Comparison of ENCODE assay signal across 1 cellular context in genomic region chr7:107579881-107580715, GRCh38.
TF ChIP-seq lines count a peak whose summit lies in the region.

Gene BCAP29, plus strand, starts transcription at chr7:107580246. Its CDS starts 527 bp downstream, at chr7:107580773.

TF ChIP-seq in WTC11, 78 proteins besides CTCF, POLR2A, EP300 and RAD21 (continued from another document and continues in another):
- TF ChIP-seq AFF4 (CRISPR knock-in tag; IDR thresholded peaks at IDR 0.05; ENCODE audit: borderline replicate concordance) (no peak), ZNF138 (CRISPR knock-in tag; conservative IDR thresholded peaks at IDR 0.05) (no peak), ZNF219 (CRISPR knock-in tag; IDR thresholded peaks at IDR 0.05; ENCODE audit: borderline replicate concordance) (0 out of 2 replicates have a peak, but pooled peaks have one; percentile 63), FOXK1 (CRISPR knock-in tag; IDR thresholded peaks at IDR 0.05) (peak; percentile 51; the same call in 1 of the 2 replicates), RELA (CRISPR knock-in tag; IDR thresholded peaks at IDR 0.05; ENCODE audit: borderline replicate concordance) (peak; percentile 89; the same call in 1 of the 2 replicates), ZNF423 (CRISPR knock-in tag; IDR thresholded peaks at IDR 0.05) (0 out of 2 replicates have a peak, but pooled peaks have one; percentile 5), SOX15 (CRISPR knock-in tag; IDR thresholded peaks at IDR 0.05) (no peak), USF1 (CRISPR knock-in tag; IDR thresholded peaks at IDR 0.05) (no peak), IRF1 (CRISPR knock-in tag; IDR thresholded peaks at IDR 0.05) (no peak), ZMAT4 (CRISPR knock-in tag; IDR thresholded peaks at IDR 0.05) (no peak), ZNF281 (CRISPR knock-in tag; IDR thresholded peaks at IDR 0.05) (peak; percentile 76; the same call in 1 of the 2 replicates), ZNF121 (CRISPR knock-in tag; IDR thresholded peaks at IDR 0.05) (no peak), EMX1 (CRISPR knock-in tag; IDR thresholded peaks at IDR 0.05) (peak; percentile 35; the same call in 1 of the 2 replicates), ZNF671 (CRISPR knock-in tag; IDR thresholded peaks at IDR 0.05) (peak; percentile 14; the same call in 1 of the 2 replicates), NR1H2 (CRISPR knock-in tag; IDR thresholded peaks at IDR 0.05) (no peak), CBFB (CRISPR knock-in tag; IDR thresholded peaks at IDR 0.05; ENCODE audit: low read depth) (no peak), NFE2L1 (CRISPR knock-in tag; IDR thresholded peaks at IDR 0.05) (no peak), ELF4 (CRISPR knock-in tag; IDR thresholded peaks at IDR 0.05; ENCODE audit: low read depth) (0 out of 2 replicates have a peak, but pooled peaks have one; percentile 60), HMGXB4 (CRISPR knock-in tag; IDR thresholded peaks at IDR 0.05) (peak; percentile 74), GRHL2 (CRISPR knock-in tag; IDR thresholded peaks at IDR 0.05; ENCODE audit: insufficient replicate concordance, severe bottlenecking) (no peak), ZNF416 (CRISPR knock-in tag; IDR thresholded peaks at IDR 0.05) (no peak; the same call in 1 of the 2 replicates), ZNF232 (CRISPR knock-in tag; IDR thresholded peaks at IDR 0.05) (no peak), ATF1 (CRISPR knock-in tag; IDR thresholded peaks at IDR 0.05) (0 out of 2 replicates have a peak, but pooled peaks have one; percentile 71), FOXJ3 (CRISPR knock-in tag; IDR thresholded peaks at IDR 0.05; ENCODE audit: borderline replicate concordance) (no peak), TEAD1 (CRISPR knock-in tag; IDR thresholded peaks at IDR 0.05) (peak; percentile 48; the same call in 1 of the 2 replicates), ZNF396 (CRISPR knock-in tag; IDR thresholded peaks at IDR 0.05; ENCODE audit: borderline replicate concordance) (no peak)
- TF ChIP-seq, protein P1, sequence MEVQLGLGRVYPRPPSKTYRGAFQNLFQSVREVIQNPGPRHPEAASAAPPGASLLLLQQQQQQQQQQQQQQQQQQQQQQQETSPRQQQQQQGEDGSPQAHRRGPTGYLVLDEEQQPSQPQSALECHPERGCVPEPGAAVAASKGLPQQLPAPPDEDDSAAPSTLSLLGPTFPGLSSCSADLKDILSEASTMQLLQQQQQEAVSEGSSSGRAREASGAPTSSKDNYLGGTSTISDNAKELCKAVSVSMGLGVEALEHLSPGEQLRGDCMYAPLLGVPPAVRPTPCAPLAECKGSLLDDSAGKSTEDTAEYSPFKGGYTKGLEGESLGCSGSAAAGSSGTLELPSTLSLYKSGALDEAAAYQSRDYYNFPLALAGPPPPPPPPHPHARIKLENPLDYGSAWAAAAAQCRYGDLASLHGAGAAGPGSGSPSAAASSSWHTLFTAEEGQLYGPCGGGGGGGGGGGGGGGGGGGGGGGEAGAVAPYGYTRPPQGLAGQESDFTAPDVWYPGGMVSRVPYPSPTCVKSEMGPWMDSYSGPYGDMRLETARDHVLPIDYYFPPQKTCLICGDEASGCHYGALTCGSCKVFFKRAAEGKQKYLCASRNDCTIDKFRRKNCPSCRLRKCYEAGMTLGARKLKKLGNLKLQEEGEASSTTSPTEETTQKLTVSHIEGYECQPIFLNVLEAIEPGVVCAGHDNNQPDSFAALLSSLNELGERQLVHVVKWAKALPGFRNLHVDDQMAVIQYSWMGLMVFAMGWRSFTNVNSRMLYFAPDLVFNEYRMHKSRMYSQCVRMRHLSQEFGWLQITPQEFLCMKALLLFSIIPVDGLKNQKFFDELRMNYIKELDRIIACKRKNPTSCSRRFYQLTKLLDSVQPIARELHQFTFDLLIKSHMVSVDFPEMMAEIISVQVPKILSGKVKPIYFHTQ (CRISPR knock-in tag; IDR thresholded peaks at IDR 0.05), result no peak
- TF ChIP-seq, protein P2, sequence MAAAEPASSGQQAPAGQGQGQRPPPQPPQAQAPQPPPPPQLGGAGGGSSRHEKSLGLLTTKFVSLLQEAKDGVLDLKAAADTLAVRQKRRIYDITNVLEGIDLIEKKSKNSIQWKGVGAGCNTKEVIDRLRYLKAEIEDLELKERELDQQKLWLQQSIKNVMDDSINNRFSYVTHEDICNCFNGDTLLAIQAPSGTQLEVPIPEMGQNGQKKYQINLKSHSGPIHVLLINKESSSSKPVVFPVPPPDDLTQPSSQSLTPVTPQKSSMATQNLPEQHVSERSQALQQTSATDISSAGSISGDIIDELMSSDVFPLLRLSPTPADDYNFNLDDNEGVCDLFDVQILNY (CRISPR knock-in tag; IDR thresholded peaks at IDR 0.05), result peak; percentile 85; the same call in 1 of the 2 replicates
- TF ChIP-seq, protein P3, sequence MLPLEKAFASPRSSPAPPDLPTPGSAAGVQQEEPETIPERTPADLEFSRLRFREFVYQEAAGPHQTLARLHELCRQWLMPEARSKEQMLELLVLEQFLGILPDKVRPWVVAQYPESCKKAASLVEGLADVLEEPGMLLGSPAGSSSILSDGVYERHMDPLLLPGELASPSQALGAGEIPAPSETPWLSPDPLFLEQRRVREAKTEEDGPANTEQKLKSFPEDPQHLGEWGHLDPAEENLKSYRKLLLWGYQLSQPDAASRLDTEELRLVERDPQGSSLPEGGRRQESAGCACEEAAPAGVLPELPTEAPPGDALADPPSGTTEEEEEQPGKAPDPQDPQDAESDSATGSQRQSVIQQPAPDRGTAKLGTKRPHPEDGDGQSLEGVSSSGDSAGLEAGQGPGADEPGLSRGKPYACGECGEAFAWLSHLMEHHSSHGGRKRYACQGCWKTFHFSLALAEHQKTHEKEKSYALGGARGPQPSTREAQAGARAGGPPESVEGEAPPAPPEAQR (CRISPR knock-in tag; IDR thresholded peaks at IDR 0.05), result no peak
- TF ChIP-seq, protein P4, sequence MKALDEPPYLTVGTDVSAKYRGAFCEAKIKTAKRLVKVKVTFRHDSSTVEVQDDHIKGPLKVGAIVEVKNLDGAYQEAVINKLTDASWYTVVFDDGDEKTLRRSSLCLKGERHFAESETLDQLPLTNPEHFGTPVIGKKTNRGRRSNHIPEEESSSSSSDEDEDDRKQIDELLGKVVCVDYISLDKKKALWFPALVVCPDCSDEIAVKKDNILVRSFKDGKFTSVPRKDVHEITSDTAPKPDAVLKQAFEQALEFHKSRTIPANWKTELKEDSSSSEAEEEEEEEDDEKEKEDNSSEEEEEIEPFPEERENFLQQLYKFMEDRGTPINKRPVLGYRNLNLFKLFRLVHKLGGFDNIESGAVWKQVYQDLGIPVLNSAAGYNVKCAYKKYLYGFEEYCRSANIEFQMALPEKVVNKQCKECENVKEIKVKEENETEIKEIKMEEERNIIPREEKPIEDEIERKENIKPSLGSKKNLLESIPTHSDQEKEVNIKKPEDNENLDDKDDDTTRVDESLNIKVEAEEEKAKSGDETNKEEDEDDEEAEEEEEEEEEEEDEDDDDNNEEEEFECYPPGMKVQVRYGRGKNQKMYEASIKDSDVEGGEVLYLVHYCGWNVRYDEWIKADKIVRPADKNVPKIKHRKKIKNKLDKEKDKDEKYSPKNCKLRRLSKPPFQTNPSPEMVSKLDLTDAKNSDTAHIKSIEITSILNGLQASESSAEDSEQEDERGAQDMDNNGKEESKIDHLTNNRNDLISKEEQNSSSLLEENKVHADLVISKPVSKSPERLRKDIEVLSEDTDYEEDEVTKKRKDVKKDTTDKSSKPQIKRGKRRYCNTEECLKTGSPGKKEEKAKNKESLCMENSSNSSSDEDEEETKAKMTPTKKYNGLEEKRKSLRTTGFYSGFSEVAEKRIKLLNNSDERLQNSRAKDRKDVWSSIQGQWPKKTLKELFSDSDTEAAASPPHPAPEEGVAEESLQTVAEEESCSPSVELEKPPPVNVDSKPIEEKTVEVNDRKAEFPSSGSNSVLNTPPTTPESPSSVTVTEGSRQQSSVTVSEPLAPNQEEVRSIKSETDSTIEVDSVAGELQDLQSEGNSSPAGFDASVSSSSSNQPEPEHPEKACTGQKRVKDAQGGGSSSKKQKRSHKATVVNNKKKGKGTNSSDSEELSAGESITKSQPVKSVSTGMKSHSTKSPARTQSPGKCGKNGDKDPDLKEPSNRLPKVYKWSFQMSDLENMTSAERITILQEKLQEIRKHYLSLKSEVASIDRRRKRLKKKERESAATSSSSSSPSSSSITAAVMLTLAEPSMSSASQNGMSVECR (CRISPR knock-in tag; IDR thresholded peaks at IDR 0.05; ENCODE audit: borderline replicate concordance), result no peak
- TF ChIP-seq, protein P5, sequence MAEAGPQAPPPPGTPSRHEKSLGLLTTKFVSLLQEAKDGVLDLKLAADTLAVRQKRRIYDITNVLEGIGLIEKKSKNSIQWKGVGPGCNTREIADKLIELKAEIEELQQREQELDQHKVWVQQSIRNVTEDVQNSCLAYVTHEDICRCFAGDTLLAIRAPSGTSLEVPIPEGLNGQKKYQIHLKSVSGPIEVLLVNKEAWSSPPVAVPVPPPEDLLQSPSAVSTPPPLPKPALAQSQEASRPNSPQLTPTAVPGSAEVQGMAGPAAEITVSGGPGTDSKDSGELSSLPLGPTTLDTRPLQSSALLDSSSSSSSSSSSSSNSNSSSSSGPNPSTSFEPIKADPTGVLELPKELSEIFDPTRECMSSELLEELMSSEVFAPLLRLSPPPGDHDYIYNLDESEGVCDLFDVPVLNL (CRISPR knock-in tag; IDR thresholded peaks at IDR 0.05; ENCODE audit: borderline replicate concordance, low read depth), result no peak
